In genomic region chr9:133342570-133342969, GRCh38 we compare ENCODE assay signal across 15 cellular contexts. TPM values are rescaled to one million over a fixed set of nuclear protein-coding genes. Genes with fewer than 3 reads are reported as not detected.
DNase-seq lines count a peak whose midpoint lies in the region; ATAC-seq, FAIRE-seq and TF ChIP-seq lines count a peak whose summit lies in the region.
"Had no signal": no experiment of that assay in that cellular context is flagged by ENCODE, and none has a peak within 500 bp of the region (broad histone marks: within the 10 kb centered on the region; RNA-seq: fewer than 3 reads in every experiment).

No MANE protein-coding gene starts in this region.

- no peak overlapping the region for H2AFZ ChIP-seq in OCI-LY7 (ENCODE audit: low read length)

- H3K4me3 ChIP-seq in BJ (ENCODE audit: low read depth, low read length) = no peak overlapping the region
- no peak overlapping the region for H3K4me3 ChIP-seq in GM12864 (ENCODE audit: low read depth, low read length)
- no peak overlapping the region for H3K4me3 ChIP-seq in kidney (ENCODE audit: low read length in 2 of 2)
- H3K4me3 ChIP-seq in OCI-LY7 (ENCODE audit: low read depth, low read length, poor library complexity, severe bottlenecking) = no peak overlapping the region
- no peak overlapping the region for H3K4me3 ChIP-seq in naive thymus-derived CD4-positive, alpha-beta T cell (ENCODE audit: low read length)
- H3K4me3 ChIP-seq: sigmoid colon had no signal

- H3K4me1 ChIP-seq in kidney (ENCODE audit: control insufficient read depth in 1 of 2, insufficient read depth in 1 of 2, low read depth in 1 of 2, low read length in 2 of 2) = peaks cover 5 to 13% of the 10 kb centered on the region in 2 donors
- H3K4me1 ChIP-seq in OCI-LY7 (ENCODE audit: insufficient read depth, low read length, poor library complexity, severe bottlenecking) = peaks cover 30% of the 10 kb centered on the region
- H3K4me1 ChIP-seq in naive thymus-derived CD4-positive, alpha-beta T cell (ENCODE audit: control insufficient read depth in 2 of 2, insufficient read depth in 2 of 2, low read length in 2 of 2) = peaks cover 11 to 21% of the 10 kb centered on the region in 2 donors

- H3K9me2 ChIP-seq in OCI-LY7 (ENCODE audit: insufficient read depth, low read length) = no peaks in the 10 kb centered on the region

- no peak for ATAC-seq in naive thymus-derived CD4-positive, alpha-beta T cell

- H3K4me1 Mint-ChIP-seq in naive thymus-derived CD4-positive, alpha-beta T cell = peaks cover 32 to 47% (median 38%) of the 10 kb centered on the region in 7 donors

- peak overlapping the region; percentile 21 for H3K27ac ChIP-seq in RWPE1
- H3K27ac ChIP-seq in kidney (ENCODE audit: low read depth in 2 of 2, low read length in 2 of 2) = no peak overlapping the region
- H3K27ac ChIP-seq in OCI-LY7 (ENCODE audit: low read depth, low read length, poor library complexity, severe bottlenecking) = no peak overlapping the region
- H3K27ac ChIP-seq in naive thymus-derived CD4-positive, alpha-beta T cell (ENCODE audit: low read depth, low read length) = no peak overlapping the region
- H3K27ac ChIP-seq: sigmoid colon had no signal

- H3K9me3 ChIP-seq in kidney (ENCODE audit: control insufficient read depth in 1 of 2, low read length in 2 of 2) = no peaks in the 10 kb centered on the region
- H3K9me3 ChIP-seq in OCI-LY7 (ENCODE audit: low read length) = no peaks in the 10 kb centered on the region
- no peaks in the 10 kb centered on the region for H3K9me3 ChIP-seq in naive thymus-derived CD4-positive, alpha-beta T cell (ENCODE audit: control insufficient read depth in 2 of 3, low read length in 3 of 3)
- H3K9me3 ChIP-seq: sigmoid colon had no signal

- H3K36me3 ChIP-seq in BJ (ENCODE audit: control insufficient read depth, insufficient read depth, low read length) = peaks cover 52% of the 10 kb centered on the region
- peaks cover 11 to 26% of the 10 kb centered on the region in 2 donors for H3K36me3 ChIP-seq in kidney (ENCODE audit: control insufficient read depth in 1 of 2, insufficient read depth in 2 of 2, low read length in 2 of 2)
- H3K36me3 ChIP-seq in OCI-LY7 (ENCODE audit: insufficient read depth, low read length) = peaks cover 86% of the 10 kb centered on the region
- H3K36me3 ChIP-seq in naive thymus-derived CD4-positive, alpha-beta T cell (ENCODE audit: control insufficient read depth in 2 of 3, insufficient read depth in 3 of 3, low read length in 3 of 3) = peaks cover 0 to 66% (median 4%) of the 10 kb centered on the region in 3 experiments

- CTCF ChIA-PET in BJ (lab: Yijun Ruan, JAX) = interaction anchor here (1.5 to 4.7 kb wide), 2 partner anchors 12 to 34 kb away, joined by 3 to 13 read pairs; partner anchors contain the start of gene STKLD1
- CTCF ChIA-PET in RWPE1 (lab: Yijun Ruan, JAX) = interaction anchor here (0.7 to 2.0 kb wide), 6 partner anchors 13 to 157 kb away, joined by 3 to 11 read pairs (median 4); partner anchors contain the start of genes SURF1 and SURF2
- CTCF ChIA-PET in OCI-LY7 (lab: Charles Lee; ENCODE audit: unreplicated experiment) = no interaction called here
- CTCF ChIA-PET in naive thymus-derived CD4-positive, alpha-beta T cell (lab: Charles Lee) = interaction anchor here (0.7 kb wide), 1 partner anchor 233 kb away, joined by 3 read pairs; no protein-coding TSS in a partner anchor

- POLR2A ChIA-PET in BJ (lab: Charles Lee) = no interaction called here
- POLR2A ChIA-PET in RWPE1 (lab: Yijun Ruan, JAX; ENCODE audit: low non-redundant PET) = interaction anchor here (0.6 kb wide), 1 partner anchor 8 kb away, joined by 3 read pairs; no protein-coding TSS in a partner anchor
- POLR2A ChIA-PET in OCI-LY7 (lab: Charles Lee) = no interaction called here
- POLR2A ChIA-PET in naive thymus-derived CD4-positive, alpha-beta T cell (lab: Charles Lee) = interaction anchor here (0.5 to 2.2 kb wide), 2 partner anchors 14 to 43 kb away, joined by 4 to 15 read pairs; partner anchors contain the start of genes SURF1 and SURF2

- peaks cover 23% of the 10 kb centered on the region for H3K79me2 ChIP-seq in OCI-LY7 (ENCODE audit: insufficient read depth, low read depth, low read length)

- intact Hi-C loops in kidney (cut with DNase I) (no loop called here), OCI-LY7 (cut with micrococcal nuclease; ENCODE audit: unreplicated experiment) (no loop called here)
- intact Hi-C loops in naive thymus-derived CD4-positive, alpha-beta T cell (cut with micrococcal nuclease) = loop anchor here in 1 of 2 donors (10.0 kb wide), 1 partner anchor 822 kb away; the partner anchor contains the start of gene RNU6ATAC

- no peak overlapping the region for H3K4me3 Mint-ChIP-seq in naive thymus-derived CD4-positive, alpha-beta T cell
- H3K4me3 Mint-ChIP-seq: activated naive CD4-positive, alpha-beta T cell treated with anti-CD3 and anti-CD28 coated beads, Interleukin-2, amount 10 ng/mL, durations not matched to agents 7 days and 5 days; central memory CD8-positive, alpha-beta T cell had no signal

- H3K27me3 Mint-ChIP-seq in naive thymus-derived CD4-positive, alpha-beta T cell = no peaks in the 10 kb centered on the region
- H3K27me3 Mint-ChIP-seq: activated naive CD4-positive, alpha-beta T cell treated with anti-CD3 and anti-CD28 coated beads, Interleukin-2, amount 10 ng/mL, durations not matched to agents 7 days and 5 days; central memory CD8-positive, alpha-beta T cell had no signal

- no peak overlapping the region for H3K27ac Mint-ChIP-seq in naive thymus-derived CD4-positive, alpha-beta T cell

- BruUV-seq in OCI-LY7 (replicated peaks; lab: Mats Ljungman, UMichigan) = no TSS peak

- no peaks in the 10 kb centered on the region for H4K20me1 ChIP-seq in OCI-LY7 (ENCODE audit: insufficient read depth, low read length)

- no peaks in the 10 kb centered on the region for H3K9me3 Mint-ChIP-seq in naive thymus-derived CD4-positive, alpha-beta T cell
- H3K9me3 Mint-ChIP-seq: activated naive CD4-positive, alpha-beta T cell treated with anti-CD3 and anti-CD28 coated beads, Interleukin-2, amount 10 ng/mL, durations not matched to agents 7 days and 5 days; central memory CD8-positive, alpha-beta T cell had no signal

- H3K9ac ChIP-seq in kidney (ENCODE audit: low read length in 2 of 2) = no peak overlapping the region

- no peak for FAIRE-seq in kidney (lab: Jason Lieb, UNC)

- H3K27me3 ChIP-seq in BJ (ENCODE audit: control insufficient read depth, insufficient read depth, low read length) = no peaks in the 10 kb centered on the region
- H3K27me3 ChIP-seq in naive thymus-derived CD4-positive, alpha-beta T cell (ENCODE audit: control insufficient read depth in 2 of 2, insufficient read depth in 2 of 2, low read length in 2 of 2) = no peaks in the 10 kb centered on the region
- H3K27me3 ChIP-seq: sigmoid colon had no signal

- DNase-seq in BJ (ENCODE audit: low read depth) = no peak
- no peak for DNase-seq in GM12864 (ENCODE audit: low read depth)
- DNase-seq in RWPE1 (ENCODE audit: low spot score) = no peak
- peak; percentile 71 for DNase-seq in kidney
- no peak for DNase-seq in stimulated activated CD4-positive, alpha-beta T cell treated with anti-CD3 and anti-CD28 coated beads, Interleukin-1b, Interleukin-23, amount 100 ng/mL, for 48 hours
- DNase-seq in OCI-LY7 (ENCODE audit: low spot score) = no peak
- DNase-seq in naive thymus-derived CD4-positive, alpha-beta T cell = no peak
- DNase-seq in NCI-H2171 (lab: John Stamatoyannopoulos, UW) = no peak
- DNase-seq: activated CD8-positive, alpha-beta memory T cell treated with anti-CD3 and anti-CD28 coated beads for 24 hours; activated naive CD4-positive, alpha-beta T cell treated with anti-CD3 and anti-CD28 coated beads, Interleukin-2, amount 10 ng/mL, durations not matched to agents 7 days and 5 days; KBM-7; OCI-M1; sigmoid colon; T-helper 2 cell had no signal

- H3K36me3 Mint-ChIP-seq in naive thymus-derived CD4-positive, alpha-beta T cell = peaks cover 0 to 24% (median 18%) of the 10 kb centered on the region in 5 donors

- no peak overlapping the region for H3K4me2 ChIP-seq in OCI-LY7 (ENCODE audit: low read length)

- peak; percentile 34 for TF ChIP-seq CTCF in BJ (IDR thresholded peaks at IDR 0.05; ENCODE audit: insufficient read depth, low read depth, low read length)
- TF ChIP-seq CTCF in GM12864 (IDR thresholded peaks at IDR 0.05; ENCODE audit: low read depth, low read length, missing control alignments) = peak; percentile 33
- no peak for TF ChIP-seq CTCF in RWPE1 (conservative IDR thresholded peaks at IDR 0.05; ENCODE audit: low read depth)
- TF ChIP-seq CTCF in kidney (IDR thresholded peaks at IDR 0.05; ENCODE audit: borderline replicate concordance, extremely low read depth, insufficient read depth) = no peak
- no peak; the same call in 1 of the 2 replicates for TF ChIP-seq CTCF in OCI-LY7 (conservative IDR thresholded peaks at IDR 0.05; ENCODE audit: low read length)

RNA-seq across cellular contexts. Expression of gene MED22, which starts 5.4 kb away (rescaled TPM):
- polyA plus RNA-seq in BJ (2011; rRNA removed) (18.4 and 28.3 TPM in 2 replicates), kidney (ENCODE audit: insufficient read depth, low read depth, low replicate concordance) (24.6 TPM)
- polyA minus RNA-seq in BJ (2011; rRNA and poly(A)+ RNA removed) = 19.9 and 35.0 TPM in 2 replicates
- total RNA-seq in kidney (32.7 TPM), OCI-LY7 (2022) (48.7 and 52.0 TPM in 2 replicates)
- 39.6 and 62.1 TPM in 2 replicates for total RNA-seq in OCI-LY7 (2014; rRNA removed; shearing (Covaris generic))
- 10 to 100 TPM; 26.5 to 44.6 (median 32.8) TPM for total RNA-seq in naive thymus-derived CD4-positive, alpha-beta T cell
- 10 to 100 TPM; 13.5 to 20.2 TPM for polyA plus RNA-seq in naive thymus-derived CD4-positive, alpha-beta T cell

RNA-seq across cellular contexts. Expression of gene RPL7A, which starts 5.4 kb away (rescaled TPM):
- polyA plus RNA-seq in BJ (2011; rRNA removed) (2,964 and 3,329 TPM in 2 replicates), kidney (ENCODE audit: insufficient read depth, low read depth, low replicate concordance) (2,097 TPM)
- 1,447 and 2,388 TPM in 2 replicates for polyA minus RNA-seq in BJ (2011; rRNA and poly(A)+ RNA removed)
- total RNA-seq in kidney (1,502 TPM), OCI-LY7 (2022) (2,867 and 2,915 TPM in 2 replicates)
- total RNA-seq in OCI-LY7 (2014; rRNA removed; shearing (Covaris generic)) = 2,961 and 2,981 TPM in 2 replicates
- total RNA-seq in naive thymus-derived CD4-positive, alpha-beta T cell = 1,000 to 10,000 TPM; 2,002 to 2,815 (median 2,428) TPM
- polyA plus RNA-seq in naive thymus-derived CD4-positive, alpha-beta T cell = 1,000 to 10,000 TPM; 1,347 to 1,421 TPM

RNA-seq across cellular contexts. Expression of gene SURF6, which starts 6.6 kb away (rescaled TPM):
- 8.4 and 9.4 TPM in 2 replicates for polyA plus RNA-seq in BJ (2011; rRNA removed)
- 2.9 and 3.5 TPM in 2 replicates for polyA minus RNA-seq in BJ (2011; rRNA and poly(A)+ RNA removed)
- 17.3 TPM for total RNA-seq in kidney
- polyA plus RNA-seq in kidney (ENCODE audit: insufficient read depth, low read depth, low replicate concordance) = 16.8 TPM
- 19.2 and 33.9 TPM in 2 replicates for total RNA-seq in OCI-LY7 (2014; rRNA removed; shearing (Covaris generic))
- 21.0 and 27.8 TPM in 2 replicates for total RNA-seq in OCI-LY7 (2022)
- total RNA-seq in naive thymus-derived CD4-positive, alpha-beta T cell = 10 to 100 TPM; 15.4 to 33.5 (median 23.4) TPM
- polyA plus RNA-seq in naive thymus-derived CD4-positive, alpha-beta T cell = 10 to 100 TPM in 1 of 2 donors, 1 to 10 TPM in 1; 9.8 to 18.7 TPM

RNA-seq across cellular contexts. Expression of gene SURF1, which starts 13.7 kb away (rescaled TPM):
- polyA plus RNA-seq in BJ (2011; rRNA removed) = 36.0 and 46.1 TPM in 2 replicates
- 11.6 and 13.3 TPM in 2 replicates for polyA minus RNA-seq in BJ (2011; rRNA and poly(A)+ RNA removed)
- total RNA-seq in kidney = 45.0 TPM
- 165 TPM for polyA plus RNA-seq in kidney (ENCODE audit: insufficient read depth, low read depth, low replicate concordance)
- 22.9 and 34.6 TPM in 2 replicates for total RNA-seq in OCI-LY7 (2014; rRNA removed; shearing (Covaris generic))
- 34.2 and 38.9 TPM in 2 replicates for total RNA-seq in OCI-LY7 (2022)
- total RNA-seq in naive thymus-derived CD4-positive, alpha-beta T cell = 10 to 100 TPM; 40.5 to 53.5 (median 47.9) TPM
- polyA plus RNA-seq in naive thymus-derived CD4-positive, alpha-beta T cell = 100 to 1,000 TPM in 1 of 2 donors, 10 to 100 TPM in 1; 96.1 to 128 TPM

RNA-seq across cellular contexts. Expression of gene SURF2, which starts 13.8 kb away (rescaled TPM):
- polyA plus RNA-seq in BJ (2011; rRNA removed) (9.0 and 10.0 TPM in 2 replicates), kidney (ENCODE audit: insufficient read depth, low read depth, low replicate concordance) (61.2 TPM)
- 4.8 and 4.9 TPM in 2 replicates for polyA minus RNA-seq in BJ (2011; rRNA and poly(A)+ RNA removed)
- total RNA-seq in kidney (23.5 TPM), OCI-LY7 (2022) (13.2 and 19.7 TPM in 2 replicates)
- 19.0 and 32.5 TPM in 2 replicates for total RNA-seq in OCI-LY7 (2014; rRNA removed; shearing (Covaris generic))
- 10 to 100 TPM; 15.0 to 23.5 (median 15.6) TPM for total RNA-seq in naive thymus-derived CD4-positive, alpha-beta T cell
- 10 to 100 TPM; 28.1 to 44.5 TPM for polyA plus RNA-seq in naive thymus-derived CD4-positive, alpha-beta T cell

Comparison
In these comparisons a context has a peak if more than half of its experiments do, and no peak if none do; other contexts are left out.
1. CTCF ChIP-seq: peak in BJ (single experiment) and GM12864 (single experiment); none in RWPE1 (single experiment), kidney (single experiment) and OCI-LY7 (single experiment).
2. POLR2A ChIA-PET loops: an anchor here in RWPE1 (0.6 kb wide) and naive thymus-derived CD4-positive, alpha-beta T cell (0.5 to 2.2 kb wide); none called in BJ and OCI-LY7.